Comparison of ENCODE assay signal across 1 cellular context in the genomic region with DNA sequence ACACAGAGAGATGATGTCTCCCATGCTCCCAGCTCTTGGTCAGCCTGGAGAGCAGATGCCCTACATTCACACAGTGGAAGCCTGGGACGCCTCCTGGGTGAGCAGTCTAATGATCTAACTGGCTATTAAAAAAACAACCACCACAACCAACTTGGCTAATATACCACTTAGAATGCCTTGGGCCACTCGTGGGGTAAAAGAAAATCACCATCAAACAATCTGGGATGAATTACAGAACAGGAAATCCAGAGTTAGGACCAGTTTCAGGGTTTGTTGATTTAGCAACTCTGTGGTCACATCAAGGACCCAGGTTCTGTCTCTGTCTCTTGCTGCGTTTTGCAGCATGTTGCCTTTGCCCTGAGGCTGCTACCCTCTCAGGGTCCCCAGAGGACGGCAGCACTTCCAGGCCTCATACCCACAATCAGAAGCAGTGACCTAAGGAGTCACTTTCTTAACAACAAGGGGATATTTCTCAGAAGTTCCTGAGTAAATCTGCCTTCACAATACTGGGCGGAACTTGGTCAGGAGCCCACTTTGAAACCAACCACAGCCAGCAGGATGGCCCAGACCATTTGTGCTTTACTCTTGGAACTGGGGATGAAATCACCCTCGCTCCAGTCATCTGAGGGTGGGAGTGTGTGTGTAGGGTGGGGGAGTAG.
TF ChIP-seq lines count a peak whose summit lies in the region.

No MANE protein-coding gene starts in this region.

TF ChIP-seq in H1, 55 proteins besides CTCF, POLR2A, EP300 and RAD21:
- TF ChIP-seq NANOG (IDR thresholded peaks at IDR 0.05; ENCODE audit: insufficient read depth, low read depth, low read length, poor library complexity, severe bottlenecking) (no peak), YY1 (IDR thresholded peaks at IDR 0.05; ENCODE audit: low read depth, low read length) (no peak), TAF7 (optimal IDR thresholded peaks at IDR 0.05; ENCODE audit: borderline replicate concordance, low read depth, low read length) (no peak), TCF12 (IDR thresholded peaks at IDR 0.05; ENCODE audit: low read depth, low read length) (no peak), RXRA (IDR thresholded peaks at IDR 0.05; ENCODE audit: insufficient read depth, low read depth, low read length) (no peak), SP1 (IDR thresholded peaks at IDR 0.05; ENCODE audit: low read depth, low read length) (no peak), GABPA (IDR thresholded peaks at IDR 0.05; ENCODE audit: borderline replicate concordance, insufficient read depth, low read length) (no peak), ASH2L (IDR thresholded peaks at IDR 0.05; ENCODE audit: low read length) (no peak), GTF2F1 (IDR thresholded peaks at IDR 0.05; ENCODE audit: borderline replicate concordance, low read depth, low read length) (no peak), SP4 (IDR thresholded peaks at IDR 0.05; ENCODE audit: low read length) (no peak), KDM1A (IDR thresholded peaks at IDR 0.05; ENCODE audit: borderline replicate concordance, low read length) (no peak)
- TF ChIP-seq, protein P1, sequence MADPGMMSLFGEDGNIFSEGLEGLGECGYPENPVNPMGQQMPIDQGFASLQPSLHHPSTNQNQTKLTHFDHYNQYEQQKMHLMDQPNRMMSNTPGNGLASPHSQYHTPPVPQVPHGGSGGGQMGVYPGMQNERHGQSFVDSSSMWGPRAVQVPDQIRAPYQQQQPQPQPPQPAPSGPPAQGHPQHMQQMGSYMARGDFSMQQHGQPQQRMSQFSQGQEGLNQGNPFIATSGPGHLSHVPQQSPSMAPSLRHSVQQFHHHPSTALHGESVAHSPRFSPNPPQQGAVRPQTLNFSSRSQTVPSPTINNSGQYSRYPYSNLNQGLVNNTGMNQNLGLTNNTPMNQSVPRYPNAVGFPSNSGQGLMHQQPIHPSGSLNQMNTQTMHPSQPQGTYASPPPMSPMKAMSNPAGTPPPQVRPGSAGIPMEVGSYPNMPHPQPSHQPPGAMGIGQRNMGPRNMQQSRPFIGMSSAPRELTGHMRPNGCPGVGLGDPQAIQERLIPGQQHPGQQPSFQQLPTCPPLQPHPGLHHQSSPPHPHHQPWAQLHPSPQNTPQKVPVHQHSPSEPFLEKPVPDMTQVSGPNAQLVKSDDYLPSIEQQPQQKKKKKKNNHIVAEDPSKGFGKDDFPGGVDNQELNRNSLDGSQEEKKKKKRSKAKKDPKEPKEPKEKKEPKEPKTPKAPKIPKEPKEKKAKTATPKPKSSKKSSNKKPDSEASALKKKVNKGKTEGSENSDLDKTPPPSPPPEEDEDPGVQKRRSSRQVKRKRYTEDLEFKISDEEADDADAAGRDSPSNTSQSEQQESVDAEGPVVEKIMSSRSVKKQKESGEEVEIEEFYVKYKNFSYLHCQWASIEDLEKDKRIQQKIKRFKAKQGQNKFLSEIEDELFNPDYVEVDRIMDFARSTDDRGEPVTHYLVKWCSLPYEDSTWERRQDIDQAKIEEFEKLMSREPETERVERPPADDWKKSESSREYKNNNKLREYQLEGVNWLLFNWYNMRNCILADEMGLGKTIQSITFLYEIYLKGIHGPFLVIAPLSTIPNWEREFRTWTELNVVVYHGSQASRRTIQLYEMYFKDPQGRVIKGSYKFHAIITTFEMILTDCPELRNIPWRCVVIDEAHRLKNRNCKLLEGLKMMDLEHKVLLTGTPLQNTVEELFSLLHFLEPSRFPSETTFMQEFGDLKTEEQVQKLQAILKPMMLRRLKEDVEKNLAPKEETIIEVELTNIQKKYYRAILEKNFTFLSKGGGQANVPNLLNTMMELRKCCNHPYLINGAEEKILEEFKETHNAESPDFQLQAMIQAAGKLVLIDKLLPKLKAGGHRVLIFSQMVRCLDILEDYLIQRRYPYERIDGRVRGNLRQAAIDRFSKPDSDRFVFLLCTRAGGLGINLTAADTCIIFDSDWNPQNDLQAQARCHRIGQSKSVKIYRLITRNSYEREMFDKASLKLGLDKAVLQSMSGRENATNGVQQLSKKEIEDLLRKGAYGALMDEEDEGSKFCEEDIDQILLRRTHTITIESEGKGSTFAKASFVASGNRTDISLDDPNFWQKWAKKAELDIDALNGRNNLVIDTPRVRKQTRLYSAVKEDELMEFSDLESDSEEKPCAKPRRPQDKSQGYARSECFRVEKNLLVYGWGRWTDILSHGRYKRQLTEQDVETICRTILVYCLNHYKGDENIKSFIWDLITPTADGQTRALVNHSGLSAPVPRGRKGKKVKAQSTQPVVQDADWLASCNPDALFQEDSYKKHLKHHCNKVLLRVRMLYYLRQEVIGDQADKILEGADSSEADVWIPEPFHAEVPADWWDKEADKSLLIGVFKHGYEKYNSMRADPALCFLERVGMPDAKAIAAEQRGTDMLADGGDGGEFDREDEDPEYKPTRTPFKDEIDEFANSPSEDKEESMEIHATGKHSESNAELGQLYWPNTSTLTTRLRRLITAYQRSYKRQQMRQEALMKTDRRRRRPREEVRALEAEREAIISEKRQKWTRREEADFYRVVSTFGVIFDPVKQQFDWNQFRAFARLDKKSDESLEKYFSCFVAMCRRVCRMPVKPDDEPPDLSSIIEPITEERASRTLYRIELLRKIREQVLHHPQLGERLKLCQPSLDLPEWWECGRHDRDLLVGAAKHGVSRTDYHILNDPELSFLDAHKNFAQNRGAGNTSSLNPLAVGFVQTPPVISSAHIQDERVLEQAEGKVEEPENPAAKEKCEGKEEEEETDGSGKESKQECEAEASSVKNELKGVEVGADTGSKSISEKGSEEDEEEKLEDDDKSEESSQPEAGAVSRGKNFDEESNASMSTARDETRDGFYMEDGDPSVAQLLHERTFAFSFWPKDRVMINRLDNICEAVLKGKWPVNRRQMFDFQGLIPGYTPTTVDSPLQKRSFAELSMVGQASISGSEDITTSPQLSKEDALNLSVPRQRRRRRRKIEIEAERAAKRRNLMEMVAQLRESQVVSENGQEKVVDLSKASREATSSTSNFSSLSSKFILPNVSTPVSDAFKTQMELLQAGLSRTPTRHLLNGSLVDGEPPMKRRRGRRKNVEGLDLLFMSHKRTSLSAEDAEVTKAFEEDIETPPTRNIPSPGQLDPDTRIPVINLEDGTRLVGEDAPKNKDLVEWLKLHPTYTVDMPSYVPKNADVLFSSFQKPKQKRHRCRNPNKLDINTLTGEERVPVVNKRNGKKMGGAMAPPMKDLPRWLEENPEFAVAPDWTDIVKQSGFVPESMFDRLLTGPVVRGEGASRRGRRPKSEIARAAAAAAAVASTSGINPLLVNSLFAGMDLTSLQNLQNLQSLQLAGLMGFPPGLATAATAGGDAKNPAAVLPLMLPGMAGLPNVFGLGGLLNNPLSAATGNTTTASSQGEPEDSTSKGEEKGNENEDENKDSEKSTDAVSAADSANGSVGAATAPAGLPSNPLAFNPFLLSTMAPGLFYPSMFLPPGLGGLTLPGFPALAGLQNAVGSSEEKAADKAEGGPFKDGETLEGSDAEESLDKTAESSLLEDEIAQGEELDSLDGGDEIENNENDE (IDR thresholded peaks at IDR 0.05; ENCODE audit: insufficient replicate concordance, low read length), result no peak
- TF ChIP-seq, protein P2, sequence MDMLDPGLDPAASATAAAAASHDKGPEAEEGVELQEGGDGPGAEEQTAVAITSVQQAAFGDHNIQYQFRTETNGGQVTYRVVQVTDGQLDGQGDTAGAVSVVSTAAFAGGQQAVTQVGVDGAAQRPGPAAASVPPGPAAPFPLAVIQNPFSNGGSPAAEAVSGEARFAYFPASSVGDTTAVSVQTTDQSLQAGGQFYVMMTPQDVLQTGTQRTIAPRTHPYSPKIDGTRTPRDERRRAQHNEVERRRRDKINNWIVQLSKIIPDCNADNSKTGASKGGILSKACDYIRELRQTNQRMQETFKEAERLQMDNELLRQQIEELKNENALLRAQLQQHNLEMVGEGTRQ (IDR thresholded peaks at IDR 0.05; ENCODE audit: low read length), result no peak
- TF ChIP-seq, protein P3, sequence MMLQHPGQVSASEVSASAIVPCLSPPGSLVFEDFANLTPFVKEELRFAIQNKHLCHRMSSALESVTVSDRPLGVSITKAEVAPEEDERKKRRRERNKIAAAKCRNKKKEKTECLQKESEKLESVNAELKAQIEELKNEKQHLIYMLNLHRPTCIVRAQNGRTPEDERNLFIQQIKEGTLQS (IDR thresholded peaks at IDR 0.05; ENCODE audit: insufficient read depth, low read depth, low read length), result no peak
